In the genomic region with DNA sequence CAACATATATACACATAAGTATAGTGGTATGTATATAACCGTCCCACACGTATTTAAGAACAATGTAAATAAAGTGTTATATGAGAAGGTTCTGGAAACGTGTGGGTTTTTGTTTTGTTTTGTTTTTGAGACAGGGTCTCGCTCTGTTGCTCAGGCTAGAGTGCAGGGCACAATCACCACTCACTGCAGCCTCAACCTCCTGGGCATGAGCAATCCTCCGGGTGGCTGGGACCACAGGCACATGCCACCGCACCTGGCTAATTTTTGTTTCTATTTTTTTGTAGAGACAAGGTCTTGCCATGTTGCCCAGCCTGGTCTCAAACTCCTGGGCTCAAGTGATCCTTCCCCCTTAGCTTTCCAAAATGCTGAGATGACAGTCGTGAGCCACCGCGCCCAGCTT, we compare ENCODE assay signal across 21 cellular contexts. TPM values are rescaled to one million over a fixed set of nuclear protein-coding genes. Genes with fewer than 3 reads are reported as not detected.
DNase-seq lines count a peak whose midpoint lies in the region; ATAC-seq and TF ChIP-seq lines count a peak whose summit lies in the region.
"Had no signal": no experiment of that assay in that cellular context is flagged by ENCODE, and none has a peak within 500 bp of the region (broad histone marks: within the 10 kb centered on the region; RNA-seq: fewer than 3 reads in every experiment).

No MANE protein-coding gene starts in this region.

- POLR2A ChIA-PET in activated CD8-positive, alpha-beta T cell treated with anti-CD3 and anti-CD28 coated beads for 36 hours (lab: Charles Lee): interaction anchor here (0.7 kb wide), 1 partner anchor 74 kb away, joined by 3 read pairs; no protein-coding TSS in a partner anchor
- POLR2A ChIA-PET in activated CD8-positive, alpha-beta T cell treated with anti-CD3 and anti-CD28 coated beads, Interleukin-2, amount 10 ng/mL, durations not matched to agents 7 days and 5 days (lab: Charles Lee): interaction anchor here (1.1 kb wide), 1 partner anchor 82 kb away, joined by 4 read pairs; the partner anchor contains the start of gene YWHAQ

- peak overlapping the region; percentile 59 for H3K27ac Mint-ChIP-seq in activated CD8-positive, alpha-beta T cell treated with anti-CD3 and anti-CD28 coated beads for 36 hours
- H3K27ac Mint-ChIP-seq in activated CD8-positive, alpha-beta T cell treated with anti-CD3 and anti-CD28 coated beads, Interleukin-2, amount 10 ng/mL, durations not matched to agents 7 days and 5 days: no peak overlapping the region
- H3K27ac Mint-ChIP-seq in activated T-helper 17 cell treated with anti-CD3 and anti-CD28 coated beads, Interleukin-2, amount 50 U/mL, for 72 hours: no peak overlapping the region
- peak overlapping the region; percentile 20 for H3K27ac Mint-ChIP-seq in progenitor cell of endocrine pancreas

- in situ Hi-C loops in KBM-7 (cut with MboI; ENCODE audit: low pct_unique_long_range_greater_than_20kb, low sequenced_read_pairs): no loop called here

- no peak overlapping the region for H3K4me3 Mint-ChIP-seq in activated CD8-positive, alpha-beta T cell treated with anti-CD3 and anti-CD28 coated beads for 36 hours
- no peak overlapping the region for H3K4me3 Mint-ChIP-seq in activated CD8-positive, alpha-beta T cell treated with anti-CD3 and anti-CD28 coated beads, Interleukin-2, amount 10 ng/mL, durations not matched to agents 7 days and 5 days
- peak overlapping the region; percentile 58 for H3K4me3 Mint-ChIP-seq in activated T-helper 17 cell treated with anti-CD3 and anti-CD28 coated beads, Interleukin-2, amount 50 U/mL, for 72 hours
- H3K4me3 Mint-ChIP-seq in progenitor cell of endocrine pancreas (ENCODE audit: low read depth): no peak overlapping the region
- H3K4me3 Mint-ChIP-seq: CD4-positive, alpha-beta T cell had no signal

- CTCF ChIA-PET in activated CD8-positive, alpha-beta T cell treated with anti-CD3 and anti-CD28 coated beads for 36 hours (lab: Charles Lee): interaction anchor here (1.0 to 1.5 kb wide), 2 partner anchors 58 to 250 kb away, joined by 4 to 5 read pairs; no protein-coding TSS in a partner anchor
- CTCF ChIA-PET in activated CD8-positive, alpha-beta T cell treated with anti-CD3 and anti-CD28 coated beads, Interleukin-2, amount 10 ng/mL, durations not matched to agents 7 days and 5 days (lab: Charles Lee): interaction anchor here (1.4 kb wide), 1 partner anchor 13 kb away, joined by 5 read pairs; no protein-coding TSS in a partner anchor

- H3K36me3 Mint-ChIP-seq in activated CD8-positive, alpha-beta T cell treated with anti-CD3 and anti-CD28 coated beads for 36 hours (ENCODE audit: low read depth): peaks cover 4% of the 10 kb centered on the region
- H3K36me3 Mint-ChIP-seq in activated CD8-positive, alpha-beta T cell treated with anti-CD3 and anti-CD28 coated beads, Interleukin-2, amount 10 ng/mL, durations not matched to agents 7 days and 5 days (ENCODE audit: low read depth): peaks cover 4% of the 10 kb centered on the region
- H3K36me3 Mint-ChIP-seq in activated T-helper 17 cell treated with anti-CD3 and anti-CD28 coated beads, Interleukin-2, amount 50 U/mL, for 72 hours (ENCODE audit: low read depth): peaks cover 34% of the 10 kb centered on the region
- peaks cover 1% of the 10 kb centered on the region for H3K36me3 Mint-ChIP-seq in progenitor cell of endocrine pancreas (ENCODE audit: insufficient read depth)

- no peak for DNase-seq in activated CD8-positive, alpha-beta T cell treated with anti-CD3 and anti-CD28 coated beads for 36 hours
- DNase-seq in activated CD8-positive, alpha-beta T cell treated with anti-CD3 and anti-CD28 coated beads, Interleukin-2, amount 10 ng/mL, durations not matched to agents 7 days and 5 days: no peak
- DNase-seq in progenitor cell of endocrine pancreas (ENCODE audit: low spot score, unreplicated experiment): no peak
- no peak for DNase-seq in KBM-7
- DNase-seq in globus pallidus (ENCODE audit: low spot score): no peak
- DNase-seq in cerebellar cortex (ENCODE audit: low spot score): no peak
- DNase-seq: 8988T; activated CD8-positive, alpha-beta memory T cell treated with anti-CD3 and anti-CD28 coated beads for 24 hours; activated gamma-delta T cell treated with Interleukin-2 at 50 U/mL for 16 hours; body of pancreas; CD4-positive, alpha-beta T cell; DMS79 treated with DMSO at 0.1 percent for 48 hours; esophagus squamous epithelium; mesendoderm; NCI-H2081; NCI-H524 treated with DMSO at 0.1 percent for 48 hours; stimulated activated CD4-positive, alpha-beta T cell treated with anti-CD3 and anti-CD28 coated beads, Interleukin-4, amount 100 ng/mL, for 1 hour; SW 1271; transverse colon had no signal

- H3K9me3 Mint-ChIP-seq in activated CD8-positive, alpha-beta T cell treated with anti-CD3 and anti-CD28 coated beads for 36 hours: no peaks in the 10 kb centered on the region
- no peaks in the 10 kb centered on the region for H3K9me3 Mint-ChIP-seq in activated CD8-positive, alpha-beta T cell treated with anti-CD3 and anti-CD28 coated beads, Interleukin-2, amount 10 ng/mL, durations not matched to agents 7 days and 5 days (ENCODE audit: insufficient read depth)
- H3K9me3 Mint-ChIP-seq in activated T-helper 17 cell treated with anti-CD3 and anti-CD28 coated beads, Interleukin-2, amount 50 U/mL, for 72 hours: no peaks in the 10 kb centered on the region
- no peaks in the 10 kb centered on the region for H3K9me3 Mint-ChIP-seq in progenitor cell of endocrine pancreas (ENCODE audit: low read depth)
- H3K9me3 Mint-ChIP-seq: CD4-positive, alpha-beta T cell had no signal

- no peak for TF ChIP-seq CTCF in activated CD8-positive, alpha-beta T cell treated with anti-CD3 and anti-CD28 coated beads for 36 hours (IDR thresholded peaks at IDR 0.05)
- TF ChIP-seq CTCF in progenitor cell of endocrine pancreas (IDR thresholded peaks at IDR 0.05; ENCODE audit: unreplicated experiment): no peak

- no peaks in the 10 kb centered on the region for H3K27me3 Mint-ChIP-seq in activated CD8-positive, alpha-beta T cell treated with anti-CD3 and anti-CD28 coated beads for 36 hours
- H3K27me3 Mint-ChIP-seq in activated CD8-positive, alpha-beta T cell treated with anti-CD3 and anti-CD28 coated beads, Interleukin-2, amount 10 ng/mL, durations not matched to agents 7 days and 5 days (ENCODE audit: low read depth): no peaks in the 10 kb centered on the region
- H3K27me3 Mint-ChIP-seq in activated T-helper 17 cell treated with anti-CD3 and anti-CD28 coated beads, Interleukin-2, amount 50 U/mL, for 72 hours: no peaks in the 10 kb centered on the region
- H3K27me3 Mint-ChIP-seq in progenitor cell of endocrine pancreas: no peaks in the 10 kb centered on the region
- H3K27me3 Mint-ChIP-seq: CD4-positive, alpha-beta T cell had no signal

- no peak for ATAC-seq in activated CD8-positive, alpha-beta T cell treated with anti-CD3 and anti-CD28 coated beads for 36 hours
- no peak for ATAC-seq in activated CD8-positive, alpha-beta T cell treated with anti-CD3 and anti-CD28 coated beads, Interleukin-2, amount 10 ng/mL, durations not matched to agents 7 days and 5 days
- peak; percentile 41 for ATAC-seq in HG03064 (IDR thresholded peaks at IDR 0.05; ENCODE audit: low read depth, unreplicated experiment)
- no peak for ATAC-seq in activated T-helper 17 cell treated with anti-CD3 and anti-CD28 coated beads, Interleukin-2, amount 50 U/mL, for 72 hours (replicated peaks)
- ATAC-seq: body of pancreas had no signal

- H3K4me1 Mint-ChIP-seq in activated CD8-positive, alpha-beta T cell treated with anti-CD3 and anti-CD28 coated beads for 36 hours (ENCODE audit: low read depth): peaks cover 69% of the 10 kb centered on the region
- peaks cover 66% of the 10 kb centered on the region for H3K4me1 Mint-ChIP-seq in activated CD8-positive, alpha-beta T cell treated with anti-CD3 and anti-CD28 coated beads, Interleukin-2, amount 10 ng/mL, durations not matched to agents 7 days and 5 days (ENCODE audit: low read depth)
- peaks cover 48% of the 10 kb centered on the region for H3K4me1 Mint-ChIP-seq in activated T-helper 17 cell treated with anti-CD3 and anti-CD28 coated beads, Interleukin-2, amount 50 U/mL, for 72 hours
- H3K4me1 Mint-ChIP-seq in progenitor cell of endocrine pancreas (ENCODE audit: low read depth): peaks cover 20% of the 10 kb centered on the region

- intact Hi-C loops in activated CD8-positive, alpha-beta T cell treated with anti-CD3 and anti-CD28 coated beads for 36 hours (cut with micrococcal nuclease): no loop called here

RNA-seq across cellular contexts. Expression of gene ADAM17, which starts 6.2 kb away (rescaled TPM):
- total RNA-seq in activated CD8-positive, alpha-beta T cell treated with anti-CD3 and anti-CD28 coated beads for 36 hours: 10 to 100 TPM; 14.2 to 15.9 TPM
- total RNA-seq in activated CD8-positive, alpha-beta T cell treated with anti-CD3 and anti-CD28 coated beads, Interleukin-2, amount 10 ng/mL, durations not matched to agents 7 days and 5 days: 10 to 100 TPM; 20.7 to 25.0 TPM
- 10 to 100 TPM; 22.7 to 31.2 TPM for total RNA-seq in activated T-helper 17 cell treated with anti-CD3 and anti-CD28 coated beads, Interleukin-2, amount 50 U/mL, for 72 hours
- total RNA-seq in progenitor cell of endocrine pancreas: 53.1 and 53.6 TPM in 2 replicates

Comparison
In these comparisons a context has a peak if more than half of its experiments do, and no peak if none do; other contexts are left out.
1. H3K27ac Mint-ChIP-seq: peak in activated CD8-positive, alpha-beta T cell treated with anti-CD3 and anti-CD28 coated beads for 36 hours (single experiment) and progenitor cell of endocrine pancreas (single experiment); none in activated CD8-positive, alpha-beta T cell treated with anti-CD3 and anti-CD28 coated beads, Interleukin-2, amount 10 ng/mL, durations not matched to agents 7 days and 5 days (single experiment) and activated T-helper 17 cell treated with anti-CD3 and anti-CD28 coated beads, Interleukin-2, amount 50 U/mL, for 72 hours (single experiment).